21 cellular contexts compared by ENCODE assay signal in genomic region chr6:160215232-160215631, GRCh38. TPM values are rescaled to one million over a fixed set of nuclear protein-coding genes. Genes with fewer than 3 reads are reported as not detected.
DNase-seq lines count a peak whose midpoint lies in the region; ATAC-seq and TF ChIP-seq lines count a peak whose summit lies in the region.
"Had no signal": no experiment of that assay in that cellular context is flagged by ENCODE, and none has a peak within 500 bp of the region (broad histone marks: within the 10 kb centered on the region; RNA-seq: fewer than 3 reads in every experiment).

No MANE protein-coding gene starts in this region.

- H3K4me1 Mint-ChIP-seq in activated CD4-positive, alpha-beta T cell treated with anti-CD3 and anti-CD28 coated beads for 36 hours, result peaks cover 2% of the 10 kb centered on the region
- H3K4me1 Mint-ChIP-seq: CD4-positive, alpha-beta memory T cell; IgD-negative memory B cell had no signal

- CTCF ChIA-PET in activated CD4-positive, alpha-beta T cell treated with anti-CD3 and anti-CD28 coated beads for 36 hours (lab: Charles Lee), result no interaction called here

- peaks cover 0 to 7% (median 0%) of the 10 kb centered on the region in 8 donors for H3K9me3 ChIP-seq in spleen
- H3K9me3 ChIP-seq in tibial nerve, result peaks cover 0 to 8% (median 0%) of the 10 kb centered on the region in 4 donors

- no peak for TF ChIP-seq POLR2A in spleen (IDR thresholded peaks at IDR 0.05)
- no peak for TF ChIP-seq POLR2A in tibial nerve (IDR thresholded peaks at IDR 0.05)

- peaks cover 8% of the 10 kb centered on the region for H3K9me3 Mint-ChIP-seq in activated CD4-positive, alpha-beta T cell treated with anti-CD3 and anti-CD28 coated beads for 36 hours (ENCODE audit: low read depth)

- TF ChIP-seq EP300 in tibial nerve (IDR thresholded peaks at IDR 0.05), result no peak

- POLR2A ChIA-PET in activated CD4-positive, alpha-beta T cell treated with anti-CD3 and anti-CD28 coated beads for 36 hours (lab: Charles Lee), result no interaction called here

- no peak overlapping the region for H3K4me3 ChIP-seq in choroid plexus epithelial cell (ENCODE audit: low read depth, low read length)
- H3K4me3 ChIP-seq in spleen, result no peak overlapping the region
- no peak overlapping the region for H3K4me3 ChIP-seq in tibial nerve

- no peak overlapping the region for H3K27ac Mint-ChIP-seq in activated CD4-positive, alpha-beta T cell treated with anti-CD3 and anti-CD28 coated beads for 36 hours
- H3K27ac Mint-ChIP-seq: CD4-positive, alpha-beta memory T cell had no signal

- H3K4me3 Mint-ChIP-seq in activated CD4-positive, alpha-beta T cell treated with anti-CD3 and anti-CD28 coated beads for 36 hours, result no peak overlapping the region
- H3K4me3 Mint-ChIP-seq: CD4-positive, alpha-beta memory T cell; IgD-negative memory B cell had no signal

- no peak for DNase-seq in activated CD4-positive, alpha-beta T cell treated with anti-CD3 and anti-CD28 coated beads for 36 hours
- no peak for DNase-seq in activated CD4-positive, alpha-beta T cell treated with anti-CD3 and anti-CD28 coated beads, Interleukin-2, amount 50 U/mL, for 1 hour
- peak; percentile 26 for DNase-seq in NCI-H226
- peak; percentile 14 for DNase-seq in choroid plexus epithelial cell (ENCODE audit: low read depth)
- peak; percentile 74 for DNase-seq in kidney tubule cell (ENCODE audit: low spot score)
- DNase-seq in spleen, result no peak
- DNase-seq in NOMO-1 treated with dmso at 0.1 percent for 144 hours (lab: John Stamatoyannopoulos, UW; ENCODE audit: unreplicated experiment), result no peak
- DNase-seq in tibial nerve (ENCODE audit: low spot score in 2 of 2), result no peak
- DNase-seq: CD4-positive, alpha-beta memory T cell; DMS79; HCEC 1CT; NCI-H187; NCI-H69; RPMI8226; SIG-M5 had no signal

- WGBS in spleen, 5 donors, result 27 to 45% (median 42%) methylated on average over 3 of the region's 3 CpGs
- WGBS in tibial nerve, 2 donors, result 45 to 55% methylated on average over 3 of the region's 3 CpGs

- H3K36me3 Mint-ChIP-seq in activated CD4-positive, alpha-beta T cell treated with anti-CD3 and anti-CD28 coated beads for 36 hours (ENCODE audit: low read depth), result peaks cover 2% of the 10 kb centered on the region
- H3K36me3 Mint-ChIP-seq: CD4-positive, alpha-beta memory T cell; IgD-negative memory B cell had no signal

- H3K4me1 ChIP-seq in spleen, result no peaks in the 10 kb centered on the region
- H3K4me1 ChIP-seq in tibial nerve, result no peaks in the 10 kb centered on the region

- H3K36me3 ChIP-seq in spleen (no peaks in the 10 kb centered on the region), tibial nerve (no peaks in the 10 kb centered on the region)

- ATAC-seq in activated CD4-positive, alpha-beta T cell treated with anti-CD3 and anti-CD28 coated beads for 36 hours, result peak; percentile 63

- intact Hi-C loops in activated CD4-positive, alpha-beta T cell treated with anti-CD3 and anti-CD28 coated beads for 36 hours (cut with DNase I, micrococcal nuclease), result no loop called here
- intact Hi-C loops in spleen (cut with DNase I; ENCODE audit: low total_unique reads), result no loop called here

- peaks cover 0 to 44% (median 6%) of the 10 kb centered on the region in 7 donors for H3K27me3 ChIP-seq in spleen (replicated peaks in 1 of 7)
- H3K27me3 ChIP-seq in tibial nerve, result no peaks in the 10 kb centered on the region

- no peak overlapping the region for H3K27ac ChIP-seq in spleen
- H3K27ac ChIP-seq in tibial nerve, result no peak overlapping the region
- H3K27ac ChIP-seq: 22Rv1 had no signal

- peaks cover 68% of the 10 kb centered on the region for H3K27me3 Mint-ChIP-seq in activated CD4-positive, alpha-beta T cell treated with anti-CD3 and anti-CD28 coated beads for 36 hours

- TF ChIP-seq CTCF in choroid plexus epithelial cell (conservative IDR thresholded peaks at IDR 0.05; ENCODE audit: low read depth, low read length), result no peak
- no peak for TF ChIP-seq CTCF in spleen (IDR thresholded peaks at IDR 0.05 in 8 of 11, conservative IDR thresholded peaks at IDR 0.05 in 3 of 11)
- TF ChIP-seq CTCF in tibial nerve (IDR thresholded peaks at IDR 0.05), result no peak

RNA-seq across cellular contexts. Expression of gene SLC22A2, which starts 43.4 kb away (rescaled TPM):
- not detected for total RNA-seq in activated CD4-positive, alpha-beta T cell treated with anti-CD3 and anti-CD28 coated beads for 36 hours
- total RNA-seq in spleen, result not detected
- not detected for polyA plus RNA-seq in spleen
- not detected for total RNA-seq in tibial nerve
- total RNA-seq: CD4-positive, alpha-beta memory T cell; HT-29; LHCN-M2; OCI-LY7 had no signal
- polyA plus RNA-seq: BJ; CD4-positive, alpha-beta memory T cell; IgD-negative memory B cell had no signal

Comparison
In these comparisons a context has a peak if more than half of its experiments do, and no peak if none do; other contexts are left out.
1. DNase-seq: peak in NCI-H226 (single experiment), choroid plexus epithelial cell (single experiment) and kidney tubule cell (single experiment); none in activated CD4-positive, alpha-beta T cell treated with anti-CD3 and anti-CD28 coated beads for 36 hours (single experiment), activated CD4-positive, alpha-beta T cell treated with anti-CD3 and anti-CD28 coated beads, Interleukin-2, amount 50 U/mL, for 1 hour (single experiment), spleen (single experiment), NOMO-1 treated with dmso at 0.1 percent for 144 hours (single experiment) and tibial nerve (0 of 2).